In the genomic region with DNA sequence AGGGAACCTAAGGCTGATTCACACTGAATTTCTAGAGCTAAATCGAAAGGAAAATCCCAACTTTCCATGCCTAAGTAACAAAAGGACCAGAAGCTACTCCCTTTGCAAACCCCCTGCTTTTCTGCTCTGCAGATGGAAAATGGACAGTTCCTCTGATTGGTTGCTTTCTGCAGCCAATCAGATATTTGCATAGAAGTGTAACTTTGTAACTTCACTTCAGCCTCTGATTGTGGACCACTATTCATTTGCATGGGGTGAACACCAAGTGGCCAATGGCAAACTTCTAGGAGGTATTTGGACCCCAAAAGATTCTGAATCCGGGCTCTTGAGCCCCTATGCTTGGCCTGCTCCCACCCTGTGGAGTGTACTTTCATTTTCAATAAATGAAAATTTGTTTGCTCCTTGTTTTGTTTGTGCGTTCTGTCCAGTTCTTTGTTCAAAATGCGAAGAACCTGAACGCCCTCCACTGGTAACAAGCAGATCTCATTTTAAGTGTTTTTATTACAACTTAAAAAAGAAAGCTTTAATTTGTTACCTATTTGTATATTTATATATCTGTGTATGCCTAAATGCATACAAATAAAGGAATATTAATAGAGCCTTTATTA, we compare ENCODE assay signal across 10 cellular contexts.
DNase-seq lines count a peak whose midpoint lies in the region; ATAC-seq and TF ChIP-seq lines count a peak whose summit lies in the region.
"Had no signal": no experiment of that assay in that cellular context is flagged by ENCODE, and none has a peak within 500 bp of the region (broad histone marks: within the 10 kb centered on the region; RNA-seq: fewer than 3 reads in every experiment).

No MANE protein-coding gene starts in this region.

- peak overlapping the region; percentile 38 to 52 for H3K4me3 ChIP-seq in foreskin fibroblast (ENCODE audit: low read depth in 1 of 2, low read length in 2 of 2)
- H3K4me3 ChIP-seq: BLaER1 treated with 17β-estradiol and CSF1 and Interleukin-3, amounts not matched to agents 10 nM and 100 nM had no signal

- ATAC-seq in GM21367 (IDR thresholded peaks at IDR 0.05; ENCODE audit: unreplicated experiment) = no peak

- DNase-seq in NCI-H1105 treated with DMSO at 0.1 percent for 48 hours (lab: John Stamatoyannopoulos, UW) = peak; percentile 21
- DNase-seq in NCI-H1105 (lab: John Stamatoyannopoulos, UW) = no peak
- peak; percentile 59 for DNase-seq in RKO (ENCODE audit: low spot score)
- peak in 1 of 2 donors; percentile 77 for DNase-seq in foreskin fibroblast
- DNase-seq in stromal cell of bone marrow (ENCODE audit: low read depth) = peak; percentile 25
- DNase-seq in ecto neural progenitor cell (ENCODE audit: low spot score) = no peak
- DNase-seq in NCI-H524 treated with DMSO at 0.1 percent for 48 hours (lab: John Stamatoyannopoulos, UW) = no peak
- DNase-seq: activated B cell treated with CpG ODN at 0.5 μM for 24 hours had no signal

- TF ChIP-seq CTCF in foreskin fibroblast (IDR thresholded peaks at IDR 0.05; ENCODE audit: low read depth, low read length) = peak; percentile 50

Comparison
In these comparisons a context has a peak if more than half of its experiments do, and no peak if none do; other contexts are left out.
1. DNase-seq: peak in NCI-H1105 treated with DMSO at 0.1 percent for 48 hours (single experiment), RKO (single experiment) and stromal cell of bone marrow (single experiment); none in NCI-H1105 (single experiment), ecto neural progenitor cell (single experiment) and NCI-H524 treated with DMSO at 0.1 percent for 48 hours (single experiment).